In the genomic region with DNA sequence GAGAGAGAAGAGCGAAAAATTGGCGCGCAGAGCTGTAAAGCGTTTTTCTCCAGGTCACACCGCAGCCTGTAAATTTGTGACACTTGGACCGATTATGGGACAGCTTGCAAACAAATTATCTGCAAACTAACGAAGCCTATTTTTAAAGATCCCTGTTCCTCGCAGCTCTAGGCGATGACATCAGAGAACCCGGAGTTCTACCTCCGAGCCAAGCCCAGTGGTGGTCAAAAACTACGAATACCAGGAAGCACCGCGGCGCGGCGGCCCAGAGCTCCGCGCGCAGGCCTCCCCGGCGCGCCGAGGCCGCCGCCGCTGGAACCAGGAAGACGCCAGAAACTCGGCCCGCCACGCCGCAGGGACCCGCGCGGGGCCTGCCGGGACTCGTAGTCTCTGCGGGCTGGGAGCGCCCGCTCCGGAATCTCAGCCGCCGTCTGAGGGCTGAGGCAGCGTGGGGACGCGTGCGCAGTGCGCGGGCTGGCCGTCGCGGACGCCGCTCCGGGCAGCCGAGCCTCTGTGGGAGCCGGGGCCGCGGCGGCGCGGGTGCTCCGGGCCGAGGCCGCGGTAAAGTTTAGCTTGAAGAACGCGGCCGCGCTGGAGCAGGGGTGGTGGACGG, we compare ENCODE assay signal across 9 cellular contexts. TPM values are rescaled to one million over a fixed set of nuclear protein-coding genes. Genes with fewer than 3 reads are reported as not detected.
A peak's percentile ranks its signal among the peaks of the same experiment; 100 is the strongest.
DNase-seq lines count a peak whose midpoint lies in the region; ATAC-seq, FAIRE-seq and TF ChIP-seq lines count a peak whose summit lies in the region.
"Had no signal": no experiment of that assay in that cellular context is flagged by ENCODE, and none has a peak within 500 bp of the region (broad histone marks: within the 10 kb centered on the region; RNA-seq: fewer than 3 reads in every experiment).

Gene PLEKHA1, plus strand, starts transcription at position 463 of the 613 bp plus-strand sequence. CDS start 18,493 bp downstream, outside the sequence.

- H3K9me3 Mint-ChIP-seq in immature natural killer cell, result no peaks in the 10 kb centered on the region

- TF ChIP-seq CTCF in 22Rv1 (IDR thresholded peaks at IDR 0.05), result no peak

- no peaks in the 10 kb centered on the region for H3K9me3 ChIP-seq in small intestine (ENCODE audit: control insufficient read depth, low read depth)

- no peaks in the 10 kb centered on the region for H3K27me3 ChIP-seq in small intestine (ENCODE audit: control insufficient read depth in 2 of 2, insufficient read depth in 2 of 2, low read length in 2 of 2)

- peaks cover 37 to 52% of the 10 kb centered on the region in 2 donors for H3K4me1 Mint-ChIP-seq in immature natural killer cell

- DNase-seq in NCI-H2171 (lab: John Stamatoyannopoulos, UW) (peak; percentile 79), immature natural killer cell (peak; percentile 92 to 93 (median 92)), small intestine (peak; percentile 95)
- DNase-seq in central memory CD4-positive, alpha-beta T cell, result peak; percentile 93

- peak within 1 kb of the TSS; percentile 78 for H3K27ac ChIP-seq in 22Rv1
- H3K27ac ChIP-seq in small intestine (ENCODE audit: low read depth in 1 of 2, low read length in 1 of 2), result peak within 1 kb of the TSS; percentile 95 to 98

- no peaks in the 10 kb centered on the region for H3K4me1 ChIP-seq in small intestine (ENCODE audit: control insufficient read depth in 2 of 2, insufficient read depth in 1 of 2, low read depth in 1 of 2, low read length in 1 of 2)

- peaks cover 0 to 6% (median under 1%) of the 10 kb centered on the region in 3 donors for H3K36me3 Mint-ChIP-seq in immature natural killer cell

- peaks cover 8 to 18% (median 11%) of the 10 kb centered on the region in 3 donors for H3K27me3 Mint-ChIP-seq in immature natural killer cell (ENCODE audit: low read depth in 3 of 3)

- 0% methylated on average over 46 to 71 of the region's 71 CpGs for WGBS in small intestine, 3 donors

- H3K4me3 Mint-ChIP-seq in immature natural killer cell, result peak within 1 kb of the TSS; percentile 93 to 97 (median 94)

- ATAC-seq in GM18858 (IDR thresholded peaks at IDR 0.05; ENCODE audit: unreplicated experiment) (peak; percentile 84), HG03097 (IDR thresholded peaks at IDR 0.05; ENCODE audit: low FRiP score, unreplicated experiment) (peak; percentile 90)
- peak; percentile 95 to 96 for ATAC-seq in activated CD4-positive, CD25-positive, alpha-beta regulatory T cell treated with anti-CD3 and anti-CD28 coated beads, Interleukin-2, amount 50 U/mL, for 24 hours

- FAIRE-seq in small intestine (lab: Jason Lieb, UNC), result no peak
- FAIRE-seq: G401.6 had no signal

- peak within 1 kb of the TSS; percentile 91 to 98 (median 96) for H3K27ac Mint-ChIP-seq in immature natural killer cell

- no peaks in the 10 kb centered on the region for H3K36me3 ChIP-seq in small intestine (ENCODE audit: control insufficient read depth in 2 of 2, insufficient read depth in 2 of 2, low read length in 2 of 2)

- H3K4me3 ChIP-seq in small intestine (ENCODE audit: low read depth in 1 of 2, low read length in 2 of 2), result peak within 1 kb of the TSS; percentile 85 to 92

RNA-seq across cellular contexts. Expression of gene PLEKHA1, which starts in this region (rescaled TPM):
- polyA plus RNA-seq in immature natural killer cell (100 to 1,000 TPM; 134 to 142 (median 140) TPM), small intestine (10 to 100 TPM; 15.4 to 25.5 (median 21.9) TPM)

Comparison
In these comparisons a context has a peak if more than half of its experiments do, and no peak if none do; other contexts are left out.
1. Peak in every context shown above with its lines: DNase-seq, ATAC-seq, H3K4me3 ChIP-seq and H3K27ac ChIP-seq.
2. RNA of gene PLEKHA1 (polyA plus RNA-seq): 134 to 142 TPM in immature natural killer cell; 15.4 to 25.5 TPM in small intestine; every median in the first group is over 4 times any median in the second.